In genomic region chr13:107347641-107348369, GRCh38 we compare ENCODE assay signal across 26 cellular contexts.
DNase-seq lines count a peak whose midpoint lies in the region; ATAC-seq and TF ChIP-seq lines count a peak whose summit lies in the region.
"Had no signal": no experiment of that assay in that cellular context is flagged by ENCODE, and none has a peak within 500 bp of the region (broad histone marks: within the 10 kb centered on the region; RNA-seq: fewer than 3 reads in every experiment).

No MANE protein-coding gene starts in this region.

- ATAC-seq in HG02588 (IDR thresholded peaks at IDR 0.05; ENCODE audit: unreplicated experiment) (no peak), HG02571 (IDR thresholded peaks at IDR 0.05; ENCODE audit: unreplicated experiment) (no peak)
- ATAC-seq: K562, Right ventricle myocardium inferior had no signal

- intact Hi-C loops in CD14-positive monocyte (cut with micrococcal nuclease), result no loop called here

- no peak overlapping the region for H3K27ac Mint-ChIP-seq in CD14-positive monocyte
- H3K27ac Mint-ChIP-seq: B cell; CD8-positive, alpha-beta memory T cell; HFFc6 had no signal

- TF ChIP-seq CTCF in choroid plexus epithelial cell (conservative IDR thresholded peaks at IDR 0.05; ENCODE audit: low read depth, low read length) (no peak), fibroblast of villous mesenchyme (IDR thresholded peaks at IDR 0.05; ENCODE audit: insufficient read depth, low read depth, low read length) (no peak), CD14-positive monocyte (IDR thresholded peaks at IDR 0.05) (no peak)

- peak; percentile 96 for DNase-seq in NCI-H460 (ENCODE audit: extremely low read depth, low read depth)
- peak; percentile 43 for DNase-seq in choroid plexus epithelial cell (ENCODE audit: low read depth)
- peak; percentile 73 for DNase-seq in fibroblast of villous mesenchyme (ENCODE audit: low read depth)
- DNase-seq in CD14-positive monocyte (ENCODE audit: low spot score), result no peak
- no peak for DNase-seq in GM19240 (ENCODE audit: insufficient read length, low spot score)
- DNase-seq: Calu3; CD8-positive, alpha-beta memory T cell; DMS79 treated with DMSO at 0.1 percent for 48 hours; GF-D8; HFFc6; Kasumi-1; MV-4-11; NCI-H1105; NCI-H146; NCI-H1930; NCI-H2107; NCI-H524 treated with DMSO at 0.1 percent for 48 hours; NCI-H82; NK-92 treated with Interleukin-12 subunit alpha and Interleukin-12 subunit beta, amount 100 ng/mL, for 24 hours; SJCRH30 had no signal

- no peak overlapping the region for H3K4me3 Mint-ChIP-seq in CD14-positive monocyte
- H3K4me3 Mint-ChIP-seq: B cell; CD8-positive, alpha-beta memory T cell; HFFc6 had no signal

- H3K27me3 Mint-ChIP-seq in CD14-positive monocyte (ENCODE audit: low read depth in 3 of 3), result no peaks in the 10 kb centered on the region
- H3K27me3 Mint-ChIP-seq: B cell had no signal

- peaks cover 0 to 16% (median 3%) of the 10 kb centered on the region in 7 donors for H3K9me3 Mint-ChIP-seq in CD14-positive monocyte

- H3K4me3 ChIP-seq in choroid plexus epithelial cell (ENCODE audit: low read depth, low read length), result no peak overlapping the region
- no peak overlapping the region for H3K4me3 ChIP-seq in fibroblast of villous mesenchyme (ENCODE audit: low read depth, low read length)
- H3K4me3 ChIP-seq: HAP-1, K562, SJCRH30 had no signal

- no peaks in the 10 kb centered on the region for H3K36me3 Mint-ChIP-seq in CD14-positive monocyte
- H3K36me3 Mint-ChIP-seq: CD8-positive, alpha-beta memory T cell had no signal

- H3K4me1 Mint-ChIP-seq in CD14-positive monocyte, result peaks cover 2% of the 10 kb centered on the region
- H3K4me1 Mint-ChIP-seq: B cell; CD8-positive, alpha-beta memory T cell had no signal

Comparison
In these comparisons a context has a peak if more than half of its experiments do, and no peak if none do; other contexts are left out.
1. DNase-seq: peak in NCI-H460 (single experiment), choroid plexus epithelial cell (single experiment) and fibroblast of villous mesenchyme (single experiment); none in CD14-positive monocyte (single experiment) and GM19240 (single experiment).